2 cellular contexts compared by ENCODE assay signal in the genomic region with DNA sequence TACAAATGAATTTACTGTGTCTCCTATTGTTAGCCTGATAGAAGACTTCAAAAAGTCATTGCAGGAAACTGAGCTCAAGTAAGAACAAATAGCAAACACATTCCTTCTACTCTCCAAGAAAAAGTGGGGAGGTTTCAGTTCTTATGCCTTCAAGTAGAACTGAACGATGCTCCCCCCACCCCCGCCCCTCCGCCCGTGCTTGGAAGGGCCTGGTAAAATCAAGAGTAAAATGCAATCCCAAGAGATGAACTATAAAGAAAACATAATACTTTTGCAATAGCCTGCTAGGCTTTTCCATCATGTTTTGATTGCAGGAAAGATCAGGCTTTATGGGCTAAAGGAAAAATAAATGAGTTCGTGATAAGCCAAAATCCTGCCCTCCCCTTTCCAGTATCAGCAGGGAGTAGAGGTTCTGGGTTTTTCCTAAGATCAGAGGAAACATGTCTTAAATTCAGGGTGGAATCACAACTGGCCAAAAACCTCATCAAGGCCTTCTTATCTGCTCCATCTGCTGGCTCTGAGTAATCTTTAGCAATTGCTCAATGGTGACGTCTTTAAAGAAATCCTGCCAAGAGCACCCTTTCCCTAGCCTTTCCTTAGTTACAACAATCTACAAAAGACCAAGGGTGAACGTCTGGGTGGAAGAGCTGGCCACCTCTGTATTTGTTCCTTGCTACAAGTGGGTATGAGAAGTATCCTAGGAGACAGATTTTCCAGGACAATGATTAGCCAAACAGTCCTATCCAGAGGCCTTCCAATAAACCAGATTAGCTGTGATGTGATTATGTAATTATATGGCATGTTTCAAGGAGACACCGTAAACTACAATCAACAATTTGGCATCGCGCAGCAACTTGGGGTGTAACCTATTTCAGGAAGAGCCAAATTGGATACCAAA.
TF ChIP-seq lines count a peak whose summit lies in the region.

No MANE protein-coding gene starts in this region.

TF ChIP-seq in HEK293, 187 proteins besides CTCF, POLR2A, EP300 and RAD21 (continues in another document):
- TF ChIP-seq ZBTB17 (tag by site-specific recombination; IDR thresholded peaks at IDR 0.05) (no peak), ZNF558 (tag by site-specific recombination; IDR thresholded peaks at IDR 0.05) (peak; percentile 79), ZBTB21 (tag by site-specific recombination; IDR thresholded peaks at IDR 0.05) (no peak), ZNF792 (tag by site-specific recombination; IDR thresholded peaks at IDR 0.05) (no peak), ZNF843 (tag by site-specific recombination; IDR thresholded peaks at IDR 0.05) (no peak), ZNF112 (tag by site-specific recombination; IDR thresholded peaks at IDR 0.05) (no peak), SCRT1 (tag by site-specific recombination; IDR thresholded peaks at IDR 0.05; ENCODE audit: borderline replicate concordance) (no peak), REPIN1 (tag by site-specific recombination; IDR thresholded peaks at IDR 0.05; ENCODE audit: low read depth) (no peak), ZFHX2 (tag by site-specific recombination; conservative IDR thresholded peaks at IDR 0.05) (no peak), TCF7L2 (IDR thresholded peaks at IDR 0.05; ENCODE audit: borderline replicate concordance, low read depth, low read length) (peak; percentile 71; the same call in 1 of the 2 replicates), ZNF639 (tag by site-specific recombination; IDR thresholded peaks at IDR 0.05) (no peak), EGR2 (tag by site-specific recombination; IDR thresholded peaks at IDR 0.05; ENCODE audit: low read depth) (no peak), ZFP3 (tag by site-specific recombination; IDR thresholded peaks at IDR 0.05; ENCODE audit: low read depth) (no peak), OSR2 (tag by site-specific recombination; IDR thresholded peaks at IDR 0.05) (no peak), ZNF416 (tag by site-specific recombination; IDR thresholded peaks at IDR 0.05) (no peak), ZNF214 (tag by site-specific recombination; IDR thresholded peaks at IDR 0.05; ENCODE audit: borderline replicate concordance) (no peak)
- TF ChIP-seq, protein P1, sequence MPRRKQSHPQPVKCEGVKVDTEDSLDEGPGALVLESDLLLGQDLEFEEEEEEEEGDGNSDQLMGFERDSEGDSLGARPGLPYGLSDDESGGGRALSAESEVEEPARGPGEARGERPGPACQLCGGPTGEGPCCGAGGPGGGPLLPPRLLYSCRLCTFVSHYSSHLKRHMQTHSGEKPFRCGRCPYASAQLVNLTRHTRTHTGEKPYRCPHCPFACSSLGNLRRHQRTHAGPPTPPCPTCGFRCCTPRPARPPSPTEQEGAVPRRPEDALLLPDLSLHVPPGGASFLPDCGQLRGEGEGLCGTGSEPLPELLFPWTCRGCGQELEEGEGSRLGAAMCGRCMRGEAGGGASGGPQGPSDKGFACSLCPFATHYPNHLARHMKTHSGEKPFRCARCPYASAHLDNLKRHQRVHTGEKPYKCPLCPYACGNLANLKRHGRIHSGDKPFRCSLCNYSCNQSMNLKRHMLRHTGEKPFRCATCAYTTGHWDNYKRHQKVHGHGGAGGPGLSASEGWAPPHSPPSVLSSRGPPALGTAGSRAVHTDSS (tag by site-specific recombination; IDR thresholded peaks at IDR 0.05) = no peak
- TF ChIP-seq, protein P2, sequence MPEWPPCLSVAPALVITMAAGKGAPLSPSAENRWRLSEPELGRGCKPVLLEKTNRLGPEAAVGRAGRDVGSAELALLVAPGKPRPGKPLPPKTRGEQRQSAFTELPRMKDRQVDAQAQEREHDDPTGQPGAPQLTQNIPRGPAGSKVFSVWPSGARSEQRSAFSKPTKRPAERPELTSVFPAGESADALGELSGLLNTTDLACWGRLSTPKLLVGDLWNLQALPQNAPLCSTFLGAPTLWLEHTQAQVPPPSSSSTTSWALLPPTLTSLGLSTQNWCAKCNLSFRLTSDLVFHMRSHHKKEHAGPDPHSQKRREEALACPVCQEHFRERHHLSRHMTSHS (tag by site-specific recombination; IDR thresholded peaks at IDR 0.05) = no peak
- TF ChIP-seq, protein P3, sequence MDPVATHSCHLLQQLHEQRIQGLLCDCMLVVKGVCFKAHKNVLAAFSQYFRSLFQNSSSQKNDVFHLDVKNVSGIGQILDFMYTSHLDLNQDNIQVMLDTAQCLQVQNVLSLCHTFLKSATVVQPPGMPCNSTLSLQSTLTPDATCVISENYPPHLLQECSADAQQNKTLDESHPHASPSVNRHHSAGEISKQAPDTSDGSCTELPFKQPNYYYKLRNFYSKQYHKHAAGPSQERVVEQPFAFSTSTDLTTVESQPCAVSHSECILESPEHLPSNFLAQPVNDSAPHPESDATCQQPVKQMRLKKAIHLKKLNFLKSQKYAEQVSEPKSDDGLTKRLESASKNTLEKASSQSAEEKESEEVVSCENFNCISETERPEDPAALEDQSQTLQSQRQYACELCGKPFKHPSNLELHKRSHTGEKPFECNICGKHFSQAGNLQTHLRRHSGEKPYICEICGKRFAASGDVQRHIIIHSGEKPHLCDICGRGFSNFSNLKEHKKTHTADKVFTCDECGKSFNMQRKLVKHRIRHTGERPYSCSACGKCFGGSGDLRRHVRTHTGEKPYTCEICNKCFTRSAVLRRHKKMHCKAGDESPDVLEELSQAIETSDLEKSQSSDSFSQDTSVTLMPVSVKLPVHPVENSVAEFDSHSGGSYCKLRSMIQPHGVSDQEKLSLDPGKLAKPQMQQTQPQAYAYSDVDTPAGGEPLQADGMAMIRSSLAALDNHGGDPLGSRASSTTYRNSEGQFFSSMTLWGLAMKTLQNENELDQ (tag by site-specific recombination; IDR thresholded peaks at IDR 0.05; ENCODE audit: low read depth) = no peak

TF ChIP-seq in SK-N-SH, 30 proteins besides CTCF, POLR2A, EP300 and RAD21:
- TF ChIP-seq MEF2A (IDR thresholded peaks at IDR 0.05; ENCODE audit: borderline replicate concordance, low read depth) (peak; percentile 71; the same call in 1 of the 2 replicates), JUND (IDR thresholded peaks at IDR 0.05) (peak; percentile 94), POLR2AphosphoS5 (IDR thresholded peaks at IDR 0.05; ENCODE audit: low read depth, low read length) (peak; percentile 63; the same call in 1 of the 2 replicates), TCF12 (IDR thresholded peaks at IDR 0.05) (peak; percentile 89), SMC3 (IDR thresholded peaks at IDR 0.05; ENCODE audit: low read depth, low read length) (no peak), PBX3 (IDR thresholded peaks at IDR 0.05) (peak; percentile 79), FOXJ3 (CRISPR knock-in tag; IDR thresholded peaks at IDR 0.05) (no peak), MAX (IDR thresholded peaks at IDR 0.05; ENCODE audit: low read depth) (0 out of 2 replicates have a peak, but pooled peaks have one; percentile 30), ELF1 (IDR thresholded peaks at IDR 0.05) (no peak), NFIC (IDR thresholded peaks at IDR 0.05; ENCODE audit: borderline replicate concordance) (peak; percentile 99), FOSL2 (IDR thresholded peaks at IDR 0.05; ENCODE audit: borderline replicate concordance, low read depth) (peak; percentile 88; the same call in 1 of the 2 replicates), TAF1 (IDR thresholded peaks at IDR 0.05; ENCODE audit: borderline replicate concordance, low read depth, low read length) (no peak), RXRA (IDR thresholded peaks at IDR 0.05; ENCODE audit: borderline replicate concordance, low read depth) (peak; percentile 77; the same call in 1 of the 2 replicates), GATA2 (CRISPR knock-in tag; IDR thresholded peaks at IDR 0.05) (no peak), RFX5 (IDR thresholded peaks at IDR 0.05; ENCODE audit: low read length) (no peak), NRF1 (IDR thresholded peaks at IDR 0.05; ENCODE audit: low read depth, low read length) (no peak), YY1 (IDR thresholded peaks at IDR 0.05; ENCODE audit: low read depth) (peak; percentile 62; the same call in 1 of the 2 replicates), CHD2 (IDR thresholded peaks at IDR 0.05; ENCODE audit: low read length, partially characterized antibody) (no peak), TEAD4 (IDR thresholded peaks at IDR 0.05; ENCODE audit: borderline replicate concordance, insufficient read depth) (peak; percentile 81)
- TF ChIP-seq, protein P4, sequence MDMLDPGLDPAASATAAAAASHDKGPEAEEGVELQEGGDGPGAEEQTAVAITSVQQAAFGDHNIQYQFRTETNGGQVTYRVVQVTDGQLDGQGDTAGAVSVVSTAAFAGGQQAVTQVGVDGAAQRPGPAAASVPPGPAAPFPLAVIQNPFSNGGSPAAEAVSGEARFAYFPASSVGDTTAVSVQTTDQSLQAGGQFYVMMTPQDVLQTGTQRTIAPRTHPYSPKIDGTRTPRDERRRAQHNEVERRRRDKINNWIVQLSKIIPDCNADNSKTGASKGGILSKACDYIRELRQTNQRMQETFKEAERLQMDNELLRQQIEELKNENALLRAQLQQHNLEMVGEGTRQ (IDR thresholded peaks at IDR 0.05; ENCODE audit: borderline replicate concordance, low read depth, low read length) = no peak
- TF ChIP-seq, protein P5, sequence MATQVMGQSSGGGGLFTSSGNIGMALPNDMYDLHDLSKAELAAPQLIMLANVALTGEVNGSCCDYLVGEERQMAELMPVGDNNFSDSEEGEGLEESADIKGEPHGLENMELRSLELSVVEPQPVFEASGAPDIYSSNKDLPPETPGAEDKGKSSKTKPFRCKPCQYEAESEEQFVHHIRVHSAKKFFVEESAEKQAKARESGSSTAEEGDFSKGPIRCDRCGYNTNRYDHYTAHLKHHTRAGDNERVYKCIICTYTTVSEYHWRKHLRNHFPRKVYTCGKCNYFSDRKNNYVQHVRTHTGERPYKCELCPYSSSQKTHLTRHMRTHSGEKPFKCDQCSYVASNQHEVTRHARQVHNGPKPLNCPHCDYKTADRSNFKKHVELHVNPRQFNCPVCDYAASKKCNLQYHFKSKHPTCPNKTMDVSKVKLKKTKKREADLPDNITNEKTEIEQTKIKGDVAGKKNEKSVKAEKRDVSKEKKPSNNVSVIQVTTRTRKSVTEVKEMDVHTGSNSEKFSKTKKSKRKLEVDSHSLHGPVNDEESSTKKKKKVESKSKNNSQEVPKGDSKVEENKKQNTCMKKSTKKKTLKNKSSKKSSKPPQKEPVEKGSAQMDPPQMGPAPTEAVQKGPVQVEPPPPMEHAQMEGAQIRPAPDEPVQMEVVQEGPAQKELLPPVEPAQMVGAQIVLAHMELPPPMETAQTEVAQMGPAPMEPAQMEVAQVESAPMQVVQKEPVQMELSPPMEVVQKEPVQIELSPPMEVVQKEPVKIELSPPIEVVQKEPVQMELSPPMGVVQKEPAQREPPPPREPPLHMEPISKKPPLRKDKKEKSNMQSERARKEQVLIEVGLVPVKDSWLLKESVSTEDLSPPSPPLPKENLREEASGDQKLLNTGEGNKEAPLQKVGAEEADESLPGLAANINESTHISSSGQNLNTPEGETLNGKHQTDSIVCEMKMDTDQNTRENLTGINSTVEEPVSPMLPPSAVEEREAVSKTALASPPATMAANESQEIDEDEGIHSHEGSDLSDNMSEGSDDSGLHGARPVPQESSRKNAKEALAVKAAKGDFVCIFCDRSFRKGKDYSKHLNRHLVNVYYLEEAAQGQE (IDR thresholded peaks at IDR 0.05; ENCODE audit: low read depth, low read length) = peak; percentile 34; the same call in 1 of the 2 replicates
